In genomic region chr13:20049558-20050473, GRCh38 we compare ENCODE assay signal across 12 cellular contexts.
DNase-seq lines count a peak whose midpoint lies in the region; ATAC-seq and TF ChIP-seq lines count a peak whose summit lies in the region.
"Had no signal": no experiment of that assay in that cellular context is flagged by ENCODE, and none has a peak within 500 bp of the region (broad histone marks: within the 10 kb centered on the region; RNA-seq: fewer than 3 reads in every experiment).

No MANE protein-coding gene starts in this region.

- H3K27ac ChIP-seq in CD4-positive, alpha-beta memory T cell (ENCODE audit: low read depth, low read length), result peak overlapping the region; percentile 15
- H3K27ac ChIP-seq: HL-60 had no signal

- POLR2A ChIA-PET in CD4-positive, alpha-beta memory T cell (lab: Charles Lee; ENCODE audit: partially characterized antibody), result no interaction called here
- POLR2A ChIA-PET in activated naive CD8-positive, alpha-beta T cell treated with anti-CD3 and anti-CD28 coated beads, Interleukin-2, amount 10 ng/mL, durations not matched to agents 7 days and 5 days (lab: Charles Lee), result no interaction called here

- H3K36me3 ChIP-seq in CD4-positive, alpha-beta memory T cell (ENCODE audit: insufficient read depth, low read length), result peaks cover 12% of the 10 kb centered on the region

- no peaks in the 10 kb centered on the region for H3K9me3 ChIP-seq in CD4-positive, alpha-beta memory T cell (ENCODE audit: control insufficient read depth in 1 of 2, low read length in 2 of 2)

- CTCF ChIA-PET in CD4-positive, alpha-beta memory T cell (lab: Charles Lee; ENCODE audit: partially characterized antibody), result no interaction called here

- H3K9me3 Mint-ChIP-seq in CD4-positive, alpha-beta memory T cell, result no peaks in the 10 kb centered on the region
- no peaks in the 10 kb centered on the region for H3K9me3 Mint-ChIP-seq in activated naive CD8-positive, alpha-beta T cell treated with anti-CD3 and anti-CD28 coated beads, Interleukin-2, amount 10 ng/mL, durations not matched to agents 7 days and 5 days

- ATAC-seq in GM21423 (IDR thresholded peaks at IDR 0.05; ENCODE audit: unreplicated experiment), result peak; percentile 40
- ATAC-seq in activated naive CD8-positive, alpha-beta T cell treated with anti-CD3 and anti-CD28 coated beads, Interleukin-2, amount 10 ng/mL, durations not matched to agents 7 days and 5 days (ENCODE audit: low read depth), result no peak
- ATAC-seq in GM18505 (IDR thresholded peaks at IDR 0.05; ENCODE audit: unreplicated experiment), result no peak

- intact Hi-C loops in CD4-positive, alpha-beta memory T cell (cut with micrococcal nuclease), result no loop called here
- intact Hi-C loops in posterior vena cava (cut with DNase I), result no loop called here

- peak overlapping the region; percentile 22 to 76 (median 70) for H3K4me3 Mint-ChIP-seq in CD4-positive, alpha-beta memory T cell
- peak overlapping the region; percentile 57 for H3K4me3 Mint-ChIP-seq in activated naive CD8-positive, alpha-beta T cell treated with anti-CD3 and anti-CD28 coated beads, Interleukin-2, amount 10 ng/mL, durations not matched to agents 7 days and 5 days

- H3K36me3 Mint-ChIP-seq in CD4-positive, alpha-beta memory T cell, result peaks cover 18 to 40% of the 10 kb centered on the region in 2 donors
- peaks cover 18% of the 10 kb centered on the region for H3K36me3 Mint-ChIP-seq in activated naive CD8-positive, alpha-beta T cell treated with anti-CD3 and anti-CD28 coated beads, Interleukin-2, amount 10 ng/mL, durations not matched to agents 7 days and 5 days

- peaks cover 17 to 28% (median 19%) of the 10 kb centered on the region in 4 donors for H3K4me1 Mint-ChIP-seq in CD4-positive, alpha-beta memory T cell
- H3K4me1 Mint-ChIP-seq in activated naive CD8-positive, alpha-beta T cell treated with anti-CD3 and anti-CD28 coated beads, Interleukin-2, amount 10 ng/mL, durations not matched to agents 7 days and 5 days, result peaks cover 13% of the 10 kb centered on the region

- TF ChIP-seq POLR2A in GM18505 (IDR thresholded peaks at IDR 0.05; ENCODE audit: borderline replicate concordance, extremely low read depth, insufficient read depth, insufficient read length), result no peak

- DNase-seq in CD4-positive, alpha-beta memory T cell, result peak in 2 of 5 donors; percentile 2 to 5
- no peak for DNase-seq in activated naive CD8-positive, alpha-beta T cell treated with anti-CD3 and anti-CD28 coated beads, Interleukin-2, amount 10 ng/mL, durations not matched to agents 7 days and 5 days
- peak; percentile 20 for DNase-seq in medulla oblongata (ENCODE audit: extremely low spot score)
- no peak for DNase-seq in putamen (ENCODE audit: low spot score)
- DNase-seq in globus pallidus (ENCODE audit: low spot score), result no peak
- no peak for DNase-seq in posterior vena cava (ENCODE audit: low spot score)
- DNase-seq: COR-L47, NCI-H524, SIG-M5 had no signal

- peak overlapping the region; percentile 5 to 93 (median 62) for H3K27ac Mint-ChIP-seq in CD4-positive, alpha-beta memory T cell
- H3K27ac Mint-ChIP-seq in activated naive CD8-positive, alpha-beta T cell treated with anti-CD3 and anti-CD28 coated beads, Interleukin-2, amount 10 ng/mL, durations not matched to agents 7 days and 5 days, result peak overlapping the region; percentile 65

- peaks cover 21% of the 10 kb centered on the region for H3K4me1 ChIP-seq in CD4-positive, alpha-beta memory T cell (ENCODE audit: insufficient read depth, low read length)

- H3K27me3 ChIP-seq in CD4-positive, alpha-beta memory T cell (ENCODE audit: insufficient read depth, low read length), result no peaks in the 10 kb centered on the region

- no peak overlapping the region for H3K4me3 ChIP-seq in CD4-positive, alpha-beta memory T cell (ENCODE audit: low read length in 2 of 2)

- no peaks in the 10 kb centered on the region for H3K27me3 Mint-ChIP-seq in CD4-positive, alpha-beta memory T cell
- no peaks in the 10 kb centered on the region for H3K27me3 Mint-ChIP-seq in activated naive CD8-positive, alpha-beta T cell treated with anti-CD3 and anti-CD28 coated beads, Interleukin-2, amount 10 ng/mL, durations not matched to agents 7 days and 5 days
